15 cellular contexts compared by ENCODE assay signal in the genomic region with DNA sequence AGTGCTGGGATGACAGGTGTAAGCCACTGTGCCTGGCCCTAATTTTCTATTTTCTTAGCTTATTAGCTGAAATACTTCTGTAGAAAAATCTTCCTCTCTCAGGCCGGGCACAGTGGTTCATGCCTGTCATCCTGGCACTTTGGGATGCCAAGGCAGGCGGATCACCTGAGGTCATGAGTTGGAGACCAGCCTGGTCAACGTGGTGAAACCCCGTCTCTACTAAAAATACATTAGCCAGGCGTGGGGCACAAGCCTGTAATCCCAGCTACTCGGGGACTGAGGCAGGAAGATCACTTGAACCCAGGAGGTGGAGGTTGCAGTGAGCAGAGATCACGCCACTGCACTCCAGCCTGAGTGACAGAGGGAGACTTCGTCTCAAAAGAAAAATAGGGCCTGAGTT. TPM values are rescaled to one million over a fixed set of nuclear protein-coding genes. Genes with fewer than 3 reads are reported as not detected.
"Had no signal": no experiment of that assay in that cellular context is flagged by ENCODE, and none has a peak within 500 bp of the region (broad histone marks: within the 10 kb centered on the region; RNA-seq: fewer than 3 reads in every experiment).

No MANE protein-coding gene starts in this region.

RNA-seq across cellular contexts. Expression of gene FOXR1, which starts 12.8 kb away (rescaled TPM):
- total RNA-seq: activated B cell treated with CpG ODN at 0.5 μM for 24 hours; activated CD4-positive, alpha-beta memory T cell treated with anti-CD3 and anti-CD28 coated beads for 36 hours; activated CD4-positive, alpha-beta memory T cell treated with anti-CD3 and anti-CD28 coated beads, Interleukin-2, amount 10 ng/mL, durations not matched to agents 7 days and 5 days; activated CD4-positive, alpha-beta T cell treated with anti-CD3 and anti-CD28 coated beads for 36 hours; activated CD4-positive, alpha-beta T cell treated with anti-CD3 and anti-CD28 coated beads, Interleukin-2, amount 10 ng/mL, durations not matched to agents 24 days and 14 days; activated CD4-positive, alpha-beta T cell treated with anti-CD3 and anti-CD28 coated beads, Interleukin-2, amount 10 ng/mL, durations not matched to agents 7 days and 5 days; activated CD8-positive, alpha-beta memory T cell treated with anti-CD3 and anti-CD28 coated beads for 36 hours; activated CD8-positive, alpha-beta memory T cell treated with anti-CD3 and anti-CD28 coated beads, Interleukin-2, amount 10 ng/mL, durations not matched to agents 7 days and 5 days; activated CD8-positive, alpha-beta T cell treated with anti-CD3 and anti-CD28 coated beads for 36 hours; activated CD8-positive, alpha-beta T cell treated with anti-CD3 and anti-CD28 coated beads, Interleukin-2, amount 10 ng/mL, durations not matched to agents 7 days and 5 days; T-cell; T-helper 1 cell treated with Interleukin-12 subunit alpha and Interleukin-12 subunit beta and Interleukin-4 antibody, amounts not matched to agents 30 ng/mL and 1 ng/mL, for 36 hours; T-helper 17 cell; T-helper 2 cell treated with Interferon-gamma antibody and Interleukin-4, amounts not matched to agents 100 ng/mL and 5 ng/mL, for 36 hours; WTC11 had no signal

RNA-seq across cellular contexts. Expression of gene UPK2, which starts 28.2 kb away (rescaled TPM):
- total RNA-seq: activated CD4-positive, alpha-beta memory T cell treated with anti-CD3 and anti-CD28 coated beads for 36 hours; activated CD4-positive, alpha-beta memory T cell treated with anti-CD3 and anti-CD28 coated beads, Interleukin-2, amount 10 ng/mL, durations not matched to agents 7 days and 5 days; activated CD4-positive, alpha-beta T cell treated with anti-CD3 and anti-CD28 coated beads, Interleukin-2, amount 10 ng/mL, durations not matched to agents 24 days and 14 days; activated CD8-positive, alpha-beta memory T cell treated with anti-CD3 and anti-CD28 coated beads for 36 hours; activated CD8-positive, alpha-beta memory T cell treated with anti-CD3 and anti-CD28 coated beads, Interleukin-2, amount 10 ng/mL, durations not matched to agents 7 days and 5 days; activated CD8-positive, alpha-beta T cell treated with anti-CD3 and anti-CD28 coated beads, Interleukin-2, amount 10 ng/mL, durations not matched to agents 7 days and 5 days; T-helper 1 cell treated with Interleukin-12 subunit alpha and Interleukin-12 subunit beta and Interleukin-4 antibody, amounts not matched to agents 30 ng/mL and 1 ng/mL, for 36 hours; T-helper 17 cell; T-helper 2 cell treated with Interferon-gamma antibody and Interleukin-4, amounts not matched to agents 100 ng/mL and 5 ng/mL, for 36 hours; WTC11 had no signal
